27 cellular contexts compared by ENCODE assay signal in genomic region chr11:45609902-45610301, GRCh38. TPM values are rescaled to one million over a fixed set of nuclear protein-coding genes. Genes with fewer than 3 reads are reported as not detected.
"Had no signal": no experiment of that assay in that cellular context is flagged by ENCODE, and none has a peak within 500 bp of the region (broad histone marks: within the 10 kb centered on the region; RNA-seq: fewer than 3 reads in every experiment).

No MANE protein-coding gene starts in this region.

- DNase-seq: hypothalamus; immature natural killer cell; kidney; left colon; left lung; lower lobe of right lung; mammary epithelial cell; mesenchymal stem cell; naive thymus-derived CD8-positive, alpha-beta T cell; ovary; retina; stimulated activated CD4-positive, alpha-beta T cell treated with anti-CD3 and anti-CD28 coated beads, Interleukin-12 subunit alpha, Interleukin-12 subunit beta, amount 100 ng/mL, for 4 hours; stimulated activated CD4-positive, alpha-beta T cell treated with anti-CD3 and anti-CD28 coated beads, Interleukin-15, amount 100 ng/mL, for 24 hours; stimulated activated CD4-positive, alpha-beta T cell treated with anti-CD3 and anti-CD28 coated beads, Interleukin-2, amount 100 ng/mL, for 24 hours; stimulated activated CD4-positive, alpha-beta T cell treated with anti-CD3 and anti-CD28 coated beads, Interleukin-4, amount 100 ng/mL, for 1 hour; stimulated activated naive CD4-positive, alpha-beta T cell; uterus had no signal

- H3K9me3 Mint-ChIP-seq: naive thymus-derived CD8-positive, alpha-beta T cell; nephron; type B pancreatic cell had no signal

- H3K4me3 ChIP-seq: left lung, lower lobe of right lung, ovary, prostate gland, skin epidermis, suprapubic skin, thoracic aorta, tibial nerve, uterus had no signal

- H3K4me1 ChIP-seq: left lung, lower lobe of right lung, prostate gland, suprapubic skin, tibial nerve, uterus had no signal

- H3K36me3 ChIP-seq: left lung, lower lobe of right lung, ovary, prostate gland, suprapubic skin, thoracic aorta, tibial nerve, uterus had no signal

- ATAC-seq: left colon; left lung; lower lobe of right lung; naive thymus-derived CD8-positive, alpha-beta T cell; sciatic nerve had no signal

- H3K27me3 ChIP-seq: ovary, uterus had no signal

- H3K27ac ChIP-seq: left lung, lower lobe of right lung, ovary, prostate gland, skin epidermis, suprapubic skin, thoracic aorta, tibial nerve, uterus had no signal

- H3K36me3 Mint-ChIP-seq: immature natural killer cell; naive thymus-derived CD8-positive, alpha-beta T cell; type B pancreatic cell had no signal

- H3K9me3 ChIP-seq: left lung, lower lobe of right lung, ovary, prostate gland, suprapubic skin, thoracic aorta, uterus had no signal

- H3K4me1 Mint-ChIP-seq: immature natural killer cell; naive thymus-derived CD8-positive, alpha-beta T cell had no signal

- H3K4me3 Mint-ChIP-seq: immature natural killer cell; naive thymus-derived CD8-positive, alpha-beta T cell; nephron; neural crest cell; stimulated activated naive CD8-positive, alpha-beta T cell treated with anti-CD3 and anti-CD28 coated beads, Interleukin-15, Interleukin-2, amounts not matched to agents 100 ng/mL and 50 ng/mL, for 24 hours; type B pancreatic cell had no signal

- H3K27ac Mint-ChIP-seq: immature natural killer cell; naive thymus-derived CD8-positive, alpha-beta T cell; nephron; stimulated activated naive CD8-positive, alpha-beta T cell treated with anti-CD3 and anti-CD28 coated beads, Interleukin-15, Interleukin-2, amounts not matched to agents 100 ng/mL and 50 ng/mL, for 24 hours; type B pancreatic cell had no signal

RNA-seq across cellular contexts. Expression of gene CHST1, which starts 55.5 kb away (rescaled TPM):
- total RNA-seq: naive thymus-derived CD8-positive, alpha-beta T cell had no signal
- polyA plus RNA-seq: naive thymus-derived CD8-positive, alpha-beta T cell had no signal
